ENCODE assay signal across 8 cellular contexts in genomic region chr17:46942441-46943217, GRCh38. TPM values are rescaled to one million over a fixed set of nuclear protein-coding genes. Genes with fewer than 3 reads are reported as not detected.
DNase-seq lines count a peak whose midpoint lies in the region; ATAC-seq and TF ChIP-seq lines count a peak whose summit lies in the region.

No MANE protein-coding gene starts in this region.

- in situ Hi-C loops in T47D (cut with HindIII; ENCODE audit: low pct_unique_long_range_greater_than_20kb, low sequenced_read_pairs), result no loop called here

- no peaks in the 10 kb centered on the region for H3K27me3 Mint-ChIP-seq in T-helper 17 cell
- peaks cover 0 to 6% (median 6%) of the 10 kb centered on the region in 3 donors for H3K27me3 Mint-ChIP-seq in immature natural killer cell (ENCODE audit: low read depth in 3 of 3)

- TF ChIP-seq CTCF in 22Rv1 (IDR thresholded peaks at IDR 0.05) (peak; percentile 91), GM12864 (IDR thresholded peaks at IDR 0.05; ENCODE audit: low read depth, low read length, missing control alignments) (peak; percentile 95)

- H3K4me3 Mint-ChIP-seq in T-helper 17 cell (no peak overlapping the region), immature natural killer cell (no peak overlapping the region)

- H3K9me3 ChIP-seq in T-helper 17 cell (ENCODE audit: control insufficient read depth, low read length, poor library complexity, severe bottlenecking), result no peaks in the 10 kb centered on the region

- no peak overlapping the region for H3K4me3 ChIP-seq in GM12864 (ENCODE audit: low read depth, low read length)

- H3K9me3 Mint-ChIP-seq in immature natural killer cell, result no peaks in the 10 kb centered on the region

- H3K4me1 Mint-ChIP-seq in T-helper 17 cell (peaks cover 15% of the 10 kb centered on the region), immature natural killer cell (peaks cover 27 to 34% of the 10 kb centered on the region in 2 donors)

- H3K27ac Mint-ChIP-seq in T-helper 17 cell (peak overlapping the region; percentile 73), immature natural killer cell (peak overlapping the region in 2 of 6 donors; percentile 40 to 67)

- no peak overlapping the region for H3K27ac ChIP-seq in 22Rv1

- peaks cover 2% of the 10 kb centered on the region for H3K36me3 Mint-ChIP-seq in T-helper 17 cell (ENCODE audit: low read depth)
- peaks cover 3 to 24% (median 10%) of the 10 kb centered on the region in 3 donors for H3K36me3 Mint-ChIP-seq in immature natural killer cell

- DNase-seq in GM12864 (ENCODE audit: low read depth), result no peak
- DNase-seq in NCI-H2029 (lab: John Stamatoyannopoulos, UW), result peak; percentile 22
- peak in 1 of 3 donors; percentile 26 for DNase-seq in T-helper 17 cell
- peak; percentile 78 for DNase-seq in T47D (ENCODE audit: low read depth in 1 of 2, low spot score in 1 of 2)
- peak; percentile 32 to 33 (median 32) for DNase-seq in immature natural killer cell
- DNase-seq in stimulated activated CD4-positive, alpha-beta T cell treated with anti-CD3 and anti-CD28 coated beads, Interleukin-15, amount 100 ng/mL, for 24 hours, result peak; percentile 70

- ATAC-seq in T-helper 17 cell (peak; percentile 50), GM18498 (IDR thresholded peaks at IDR 0.05; ENCODE audit: unreplicated experiment) (no peak)

RNA-seq across cellular contexts. Expression of gene GOSR2, which starts 19.7 kb away (rescaled TPM):
- 10 to 100 TPM; 54.5 to 57.9 TPM for total RNA-seq in T-helper 17 cell
- polyA plus RNA-seq in immature natural killer cell, result 10 to 100 TPM; 36.9 to 62.4 (median 57.6) TPM

RNA-seq across cellular contexts. Expression of gene RPRML, which starts 36.4 kb away (rescaled TPM):
- not detected for total RNA-seq in T-helper 17 cell
- not detected for polyA plus RNA-seq in immature natural killer cell
